13 cellular contexts compared by ENCODE assay signal in genomic region chr3:97901327-97902295, GRCh38.
DNase-seq lines count a peak whose midpoint lies in the region; ATAC-seq, FAIRE-seq and TF ChIP-seq lines count a peak whose summit lies in the region.
"Had no signal": no experiment of that assay in that cellular context is flagged by ENCODE, and none has a peak within 500 bp of the region (broad histone marks: within the 10 kb centered on the region; RNA-seq: fewer than 3 reads in every experiment).

No MANE protein-coding gene starts in this region.

- H3K9me3 ChIP-seq in PC-9 (ENCODE audit: insufficient read depth, low read depth) (no peaks in the 10 kb centered on the region), left lung (no peaks in the 10 kb centered on the region), suprapubic skin (no peaks in the 10 kb centered on the region)

- POLR2A ChIA-PET in PC-9 (lab: Charles Lee; ENCODE audit: unreplicated experiment), result no interaction called here

- FAIRE-seq in endometrium (lab: Jason Lieb, UNC), result peak; percentile 8

- H3K4me1 ChIP-seq in PC-9 (replicated peaks; ENCODE audit: insufficient read depth), result peaks cover 3% of the 10 kb centered on the region; the same call in 1 of the 2 replicates
- peaks cover 6 to 15% of the 10 kb centered on the region in 2 donors for H3K4me1 ChIP-seq in left lung
- peaks cover 18% of the 10 kb centered on the region for H3K4me1 ChIP-seq in suprapubic skin

- no peak overlapping the region for H2AFZ ChIP-seq in PC-9

- H3K27ac ChIP-seq in PC-9 (peak overlapping the region; percentile 3; the same call in 1 of the 2 replicates), left lung (peak overlapping the region; percentile 21 to 60), suprapubic skin (peak overlapping the region; percentile 2)

- no TSS peak for BruUV-seq in PC-9 (replicated peaks; lab: Mats Ljungman, UMichigan)

- H3K36me3 ChIP-seq in PC-9 (ENCODE audit: low read depth) (no peaks in the 10 kb centered on the region), left lung (peaks cover 0 to 19% of the 10 kb centered on the region in 2 donors), suprapubic skin (peaks cover 16% of the 10 kb centered on the region)

- H4K20me1 ChIP-seq in PC-9 (ENCODE audit: insufficient read depth), result no peaks in the 10 kb centered on the region

- DNase-seq in PC-9 (no peak), left lung (no peak), suprapubic skin (ENCODE audit: low spot score in 2 of 2) (no peak), anterior cingulate cortex (lab: John Stamatoyannopoulos, UW) (no peak), DMS153 treated with DMSO at 0.1 percent for 48 hours (lab: John Stamatoyannopoulos, UW; ENCODE audit: unreplicated experiment) (no peak)
- no peak for DNase-seq in NK-92 treated with Interleukin-12 subunit alpha and Interleukin-12 subunit beta, amount 100 ng/mL, for 24 hours (lab: John Stamatoyannopoulos, UW)
- DNase-seq: activated CD4-positive, alpha-beta T cell treated with anti-CD3 and anti-CD28 coated beads, Interleukin-2, amount 50 U/mL, for 4 hours; activated naive CD4-positive, alpha-beta T cell treated with anti-CD3 and anti-CD28 coated beads for 36 hours; naive B cell; NCI-H1436 had no signal

- no peak for ATAC-seq in left lung
- no peak for ATAC-seq in GM18520 (IDR thresholded peaks at IDR 0.05; ENCODE audit: unreplicated experiment)
- ATAC-seq: stimulated activated effector memory CD8-positive, alpha-beta T cell treated with anti-CD3 and anti-CD28 coated beads, Interleukin-12 subunit alpha, Interleukin-12 subunit beta, amount 100 ng/mL, for 72 hours had no signal

- peaks cover 5% of the 10 kb centered on the region; the same call in 1 of the 2 replicates for H3F3A ChIP-seq in PC-9 (ENCODE audit: insufficient read depth, low read depth)

- WGBS in suprapubic skin, result 41% methylated on average over 4 of the region's 4 CpGs

- TF ChIP-seq CTCF in PC-9 (conservative IDR thresholded peaks at IDR 0.05), result no peak
- no peak for TF ChIP-seq CTCF in left lung (IDR thresholded peaks at IDR 0.05)
- TF ChIP-seq CTCF in suprapubic skin (IDR thresholded peaks at IDR 0.05), result no peak

- no peaks in the 10 kb centered on the region for H3K79me2 ChIP-seq in PC-9 (ENCODE audit: low read depth)

- no peaks in the 10 kb centered on the region for H3K9me2 ChIP-seq in PC-9 (ENCODE audit: insufficient read depth)

- no peak for TF ChIP-seq POLR2A in suprapubic skin (IDR thresholded peaks at IDR 0.05)

- no peak overlapping the region for H3K4me3 ChIP-seq in PC-9
- no peak overlapping the region for H3K4me3 ChIP-seq in left lung
- H3K4me3 ChIP-seq in suprapubic skin, result no peak overlapping the region

- H3K27me3 ChIP-seq in PC-9 (ENCODE audit: insufficient read depth, low read depth) (no peaks in the 10 kb centered on the region), left lung (no peaks in the 10 kb centered on the region), suprapubic skin (no peaks in the 10 kb centered on the region)

- TF ChIP-seq EP300 in suprapubic skin (IDR thresholded peaks at IDR 0.05), result no peak

- no peak overlapping the region for H3K4me2 ChIP-seq in PC-9

- intact Hi-C loops in PC-9 (cut with micrococcal nuclease; ENCODE audit: unreplicated experiment) (no loop called here), left lung (cut with DNase I) (no loop called here)

- CTCF ChIA-PET in PC-9 (lab: Charles Lee), result no interaction called here
